In genomic region chr1:165574295-165574694, GRCh38 we compare ENCODE assay signal across 8 cellular contexts. TPM values are rescaled to one million over a fixed set of nuclear protein-coding genes. Genes with fewer than 3 reads are reported as not detected.
"Had no signal": no experiment of that assay in that cellular context is flagged by ENCODE, and none has a peak within 500 bp of the region (broad histone marks: within the 10 kb centered on the region; RNA-seq: fewer than 3 reads in every experiment).

No MANE protein-coding gene starts in this region.

- H3K9ac ChIP-seq: KMS-11 had no signal

- H3K4me2 ChIP-seq: KMS-11 had no signal

- DNase-seq: IMR-90, KBM-7, KG1 had no signal

- H3K27ac ChIP-seq: HL-60, KMS-11 had no signal

RNA-seq across cellular contexts. Expression of gene LRRC52, which starts 30.5 kb away (rescaled TPM):
- total RNA-seq: HT-29, HT1080, IMR-90 had no signal
- polyA plus RNA-seq: IgD-negative memory B cell, IMR-90 had no signal
